Comparison of ENCODE assay signal across 1 cellular context in genomic region chr7:123719481-123719806, GRCh38.
A peak's percentile ranks its signal among the peaks of the same experiment; 100 is the strongest.
TF ChIP-seq lines count a peak whose summit lies in the region.

No MANE protein-coding gene starts in this region.

TF ChIP-seq in K562, 482 proteins besides CTCF, POLR2A, EP300 and RAD21:
- TF ChIP-seq ZNF655 (CRISPR knock-in tag; IDR thresholded peaks at IDR 0.05) (no peak), CBFA2T2 (conservative IDR thresholded peaks at IDR 0.05) (peak; percentile 56), TEAD4 (IDR thresholded peaks at IDR 0.05; ENCODE audit: low read length) (peak; percentile 14; the same call in 1 of the 2 replicates), TEAD4 (CRISPR knock-in tag; IDR thresholded peaks at IDR 0.05; ENCODE audit: borderline replicate concordance) (no peak), ZNF318 (IDR thresholded peaks at IDR 0.05; ENCODE audit: borderline replicate concordance in 1 of 2, low read depth in 1 of 2) (no peak), CBFA2T3 (IDR thresholded peaks at IDR 0.05) (peak; percentile 80), MEIS2 (IDR thresholded peaks at IDR 0.05; ENCODE audit: partially characterized antibody) (peak; percentile 65), MITF (IDR thresholded peaks at IDR 0.05) (0 out of 2 replicates have a peak, but pooled peaks have one; percentile 28), SIN3A (IDR thresholded peaks at IDR 0.05; ENCODE audit: borderline replicate concordance in 2 of 2, control insufficient read depth in 1 of 2, low read depth in 2 of 2, low read length in 2 of 2) (no peak), TRIM24 (IDR thresholded peaks at IDR 0.05) (0 out of 4 replicates have a peak, but pooled peaks of 1 of the 2 experiments have one; percentile 30), ARID1B (IDR thresholded peaks at IDR 0.05) (peak; percentile 65; the same call in 1 of the 2 replicates), NKRF (IDR thresholded peaks at IDR 0.05; ENCODE audit: borderline replicate concordance) (no peak), TOE1 (IDR thresholded peaks at IDR 0.05; ENCODE audit: borderline replicate concordance) (0 out of 2 replicates have a peak, but pooled peaks have one; percentile 3), TOE1 (CRISPR knock-in tag; IDR thresholded peaks at IDR 0.05; ENCODE audit: borderline replicate concordance, low read depth) (no peak), TAL1 (IDR thresholded peaks at IDR 0.05) (peak; percentile 31; the same call in 1 of the 2 replicates), MAZ (CRISPR knock-in tag; conservative IDR thresholded peaks at IDR 0.05 in 1 of 2, IDR thresholded peaks at IDR 0.05 in 1 of 2) (peak in 1 of 2 experiments; percentile 7; a peak in 1 of 4 replicates), PBX2 (CRISPR knock-in tag; IDR thresholded peaks at IDR 0.05; ENCODE audit: low read depth) (no peak), PBX2 (tag; conservative IDR thresholded peaks at IDR 0.05; ENCODE audit: low read depth) (peak; percentile 11; the same call in 1 of the 2 replicates), NELFE (IDR thresholded peaks at IDR 0.05; ENCODE audit: insufficient read depth, insufficient read length) (no peak), HMG20A (CRISPR knock-in tag; conservative IDR thresholded peaks at IDR 0.05) (no peak), SMARCE1 (IDR thresholded peaks at IDR 0.05) (peak; percentile 54; the same call in 1 of the 2 replicates), MEF2D (tag; conservative IDR thresholded peaks at IDR 0.05; ENCODE audit: low read depth) (no peak), CHAMP1 (IDR thresholded peaks at IDR 0.05) (0 out of 2 replicates have a peak, but pooled peaks have one; percentile 2), YY1 (IDR thresholded peaks at IDR 0.05; ENCODE audit: borderline replicate concordance in 1 of 3, control insufficient read depth in 1 of 3, extremely low read depth in 1 of 3, insufficient read depth in 3 of 3, insufficient read length in 1 of 3, insufficient replicate concordance in 2 of 3, low read depth in 1 of 3, low read length in 2 of 3) (peak in 1 of 3 experiments; percentile 17), ZSCAN29 (IDR thresholded peaks at IDR 0.05) (no peak), MECOM (CRISPR knock-in tag; IDR thresholded peaks at IDR 0.05) (0 out of 2 replicates have a peak, but pooled peaks have one; percentile 8), ZNF445 (CRISPR knock-in tag; IDR thresholded peaks at IDR 0.05; ENCODE audit: low read depth) (no peak), MNT (conservative IDR thresholded peaks at IDR 0.05) (0 out of 4 replicates have a peak, but pooled peaks of 1 of the 2 experiments have one; percentile 0), NCOR1 (IDR thresholded peaks at IDR 0.05) (0 out of 2 replicates have a peak, but pooled peaks have one; percentile 2), TCFL5 (CRISPR knock-in tag; conservative IDR thresholded peaks at IDR 0.05) (no peak), DPF2 (IDR thresholded peaks at IDR 0.05) (peak; percentile 51; the same call in 1 of the 2 replicates)
